15 cellular contexts compared by ENCODE assay signal in the genomic region with DNA sequence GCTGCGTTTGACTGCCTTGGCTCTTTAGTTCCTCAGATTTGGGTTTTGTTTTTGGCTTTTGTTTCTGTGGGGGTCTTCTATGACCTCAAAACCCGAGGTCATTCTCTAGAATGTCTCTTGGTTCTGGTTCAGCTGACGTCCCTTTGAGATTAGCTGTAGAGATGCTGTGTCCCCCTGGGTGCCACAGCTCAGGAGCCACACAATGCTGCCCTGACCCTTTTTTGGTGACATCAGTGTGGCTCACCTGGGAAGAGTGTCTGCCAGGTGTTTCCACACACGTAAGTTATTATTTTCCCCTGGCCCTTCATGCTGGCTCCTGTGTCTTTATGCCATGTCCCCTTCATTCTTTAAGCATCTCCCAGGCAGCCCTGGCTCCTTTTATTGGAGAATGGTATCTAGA.
"Had no signal": no experiment of that assay in that cellular context is flagged by ENCODE, and none has a peak within 500 bp of the region (broad histone marks: within the 10 kb centered on the region; RNA-seq: fewer than 3 reads in every experiment).

No MANE protein-coding gene starts in this region.

- DNase-seq: activated B cell treated with CpG ODN at 0.5 μM for 24 hours; activated CD4-positive, alpha-beta T cell treated with anti-CD3 and anti-CD28 coated beads, Interleukin-2, amount 10 ng/mL, durations not matched to agents 24 days and 14 days; activated gamma-delta T cell; activated naive CD8-positive, alpha-beta T cell treated with anti-CD3 and anti-CD28 coated beads for 36 hours; activated T-cell treated with anti-CD3 and anti-CD28 coated beads, Interleukin-2, amount 50 U/mL, for 1 hour; anterior cingulate cortex; foreskin melanocyte; kidney; mammary epithelial cell; occipital lobe; SHP77; small intestine; T-helper 17 cell had no signal

- H3K27ac Mint-ChIP-seq: activated B cell treated with CpG ODN at 0.5 μM for 24 hours; activated CD4-positive, alpha-beta T cell treated with anti-CD3 and anti-CD28 coated beads, Interleukin-2, amount 10 ng/mL, durations not matched to agents 24 days and 14 days; activated naive CD8-positive, alpha-beta T cell treated with anti-CD3 and anti-CD28 coated beads for 36 hours; natural killer cell treated with Interleukin-12 subunit alpha and Interleukin-12 subunit beta and Interleukin-15 and Interleukin-18, amount 100 ng/mL, for 72 hours; T-helper 17 cell had no signal

- ATAC-seq: SK-N-SH treated with all-trans-retinoic acid at 6 μM for 48 hours, T-helper 17 cell had no signal

- H3K36me3 Mint-ChIP-seq: activated naive CD8-positive, alpha-beta T cell treated with anti-CD3 and anti-CD28 coated beads for 36 hours; natural killer cell treated with Interleukin-12 subunit alpha and Interleukin-12 subunit beta and Interleukin-15 and Interleukin-18, amount 100 ng/mL, for 72 hours had no signal

- H3K9me3 Mint-ChIP-seq: activated B cell treated with CpG ODN at 0.5 μM for 24 hours; activated CD4-positive, alpha-beta T cell treated with anti-CD3 and anti-CD28 coated beads, Interleukin-2, amount 10 ng/mL, durations not matched to agents 24 days and 14 days; activated naive CD8-positive, alpha-beta T cell treated with anti-CD3 and anti-CD28 coated beads for 36 hours; natural killer cell treated with Interleukin-12 subunit alpha and Interleukin-12 subunit beta and Interleukin-15 and Interleukin-18, amount 100 ng/mL, for 72 hours had no signal
